In genomic region chr18:27355308-27355707, GRCh38 we compare ENCODE assay signal across 32 cellular contexts.
"Had no signal": no experiment of that assay in that cellular context is flagged by ENCODE, and none has a peak within 500 bp of the region (broad histone marks: within the 10 kb centered on the region; RNA-seq: fewer than 3 reads in every experiment).

No MANE protein-coding gene starts in this region.

- ATAC-seq: activated CD8-positive, alpha-beta T cell treated with anti-CD3 and anti-CD28 coated beads for 36 hours; activated naive CD8-positive, alpha-beta T cell treated with anti-CD3 and anti-CD28 coated beads, Interleukin-2, amount 50 U/mL, for 24 hours had no signal

- H3K9me3 Mint-ChIP-seq: brain had no signal

- H3K27me3 ChIP-seq: ascending aorta had no signal

- H3K4me3 ChIP-seq: ascending aorta had no signal

- H3K36me3 ChIP-seq: ascending aorta had no signal

- DNase-seq: activated B cell treated with CpG ODN at 0.5 μM for 24 hours; activated CD4-positive, alpha-beta memory T cell treated with anti-CD3 and anti-CD28 coated beads for 36 hours; activated CD4-positive, alpha-beta T cell treated with anti-CD3 and anti-CD28 coated beads for 4 hours; activated CD4-positive, alpha-beta T cell treated with anti-CD3 and anti-CD28 coated beads, Interleukin-2, amount 10 ng/mL, durations not matched to agents 24 days and 14 days; activated CD4-positive, alpha-beta T cell treated with anti-CD3 and anti-CD28 coated beads, Interleukin-2, amount 50 U/mL, for 1 hour; activated CD4-positive, alpha-beta T cell treated with anti-CD3 and anti-CD28 coated beads, Interleukin-2, amount 50 U/mL, for 4 hours; activated CD4-positive, CD25-positive, alpha-beta regulatory T cell treated with anti-CD3 and anti-CD28 coated beads, Interleukin-2, amount 50 U/mL, for 72 hours; activated CD8-positive, alpha-beta memory T cell treated with anti-CD3 and anti-CD28 coated beads, Interleukin-2, amount 50 U/mL, for 4 hours; activated CD8-positive, alpha-beta T cell treated with anti-CD3 and anti-CD28 coated beads for 36 hours; activated effector memory CD4-positive, alpha-beta T cell treated with Interleukin-2 at 50 U/mL for 16 hours; activated gamma-delta T cell; activated naive CD4-positive, alpha-beta T cell treated with anti-CD3 and anti-CD28 coated beads, Interleukin-2, amount 10 ng/mL, durations not matched to agents 7 days and 5 days; activated naive CD4-positive, alpha-beta T cell treated with Interleukin-2 at 50 U/mL for 16 hours; activated naive CD8-positive, alpha-beta T cell treated with anti-CD3 and anti-CD28 coated beads, Interleukin-2, amount 10 ng/mL, durations not matched to agents 7 days and 5 days; activated naive CD8-positive, alpha-beta T cell treated with anti-CD3 and anti-CD28 coated beads, Interleukin-2, amount 50 U/mL, for 24 hours; activated T-cell treated with anti-CD3 and anti-CD28 coated beads for 4 hours; activated T-cell treated with anti-CD3 and anti-CD28 coated beads, Interleukin-2, amount 50 U/mL, for 24 hours; activated T-cell treated with anti-CD3 and anti-CD28 coated beads, Interleukin-2, amount 50 U/mL, for 48 hours; amygdala; anterior cingulate cortex; central memory CD4-positive, alpha-beta T cell; T-helper 1 cell; T-helper 2 cell; T-helper 9 cell had no signal

- H3K27ac Mint-ChIP-seq: activated B cell treated with CpG ODN at 0.5 μM for 24 hours; activated CD4-positive, alpha-beta memory T cell treated with anti-CD3 and anti-CD28 coated beads for 36 hours; activated CD4-positive, alpha-beta T cell treated with anti-CD3 and anti-CD28 coated beads, Interleukin-2, amount 10 ng/mL, durations not matched to agents 24 days and 14 days; activated CD8-positive, alpha-beta T cell treated with anti-CD3 and anti-CD28 coated beads for 36 hours; activated naive CD4-positive, alpha-beta T cell treated with anti-CD3 and anti-CD28 coated beads, Interleukin-2, amount 10 ng/mL, durations not matched to agents 7 days and 5 days; activated naive CD4-positive, alpha-beta T cell treated with anti-CD3 and anti-CD28 coated beads, Interleukin-2, amount 50 U/mL, for 24 hours; activated naive CD8-positive, alpha-beta T cell; activated naive CD8-positive, alpha-beta T cell treated with anti-CD3 and anti-CD28 coated beads, Interleukin-2, amount 10 ng/mL, durations not matched to agents 7 days and 5 days; activated naive CD8-positive, alpha-beta T cell treated with anti-CD3 and anti-CD28 coated beads, Interleukin-2, amount 50 U/mL, for 24 hours; activated T-cell treated with anti-CD3 and anti-CD28 coated beads, Interleukin-2, amount 50 U/mL, for 24 hours; activated T-helper 2 cell treated with anti-CD3 and anti-CD28 coated beads, Interferon-gamma antibody, Interleukin-2, Interleukin-4, amounts not matched to agents 10 μg/mL and 5 μg/mL and 100 μg/mL, durations not matched to agents 14 hours and 24 hours and 36 hours; brain; T-helper 1 cell treated with Interleukin-12 subunit alpha and Interleukin-12 subunit beta and Interleukin-4 antibody, amounts not matched to agents 30 μg/mL and 1 μg/mL, for 36 hours; T-helper 2 cell treated with Interferon-gamma antibody and Interleukin-4, amounts not matched to agents 5 μg/mL and 100 μg/mL, for 36 hours had no signal

- H3K36me3 Mint-ChIP-seq: activated CD4-positive, alpha-beta memory T cell treated with anti-CD3 and anti-CD28 coated beads for 36 hours; activated naive CD4-positive, alpha-beta T cell treated with anti-CD3 and anti-CD28 coated beads, Interleukin-2, amount 10 ng/mL, durations not matched to agents 7 days and 5 days; activated naive CD4-positive, alpha-beta T cell treated with anti-CD3 and anti-CD28 coated beads, Interleukin-2, amount 50 U/mL, for 24 hours; activated naive CD8-positive, alpha-beta T cell; activated naive CD8-positive, alpha-beta T cell treated with anti-CD3 and anti-CD28 coated beads, Interleukin-2, amount 10 ng/mL, durations not matched to agents 7 days and 5 days; brain had no signal

- H3K9me3 ChIP-seq: ascending aorta had no signal

- H3K4me1 ChIP-seq: ascending aorta had no signal

- H3K27ac ChIP-seq: ascending aorta, VCaP had no signal

- H3K27me3 Mint-ChIP-seq: activated B cell treated with CpG ODN at 0.5 μM for 24 hours; activated CD4-positive, alpha-beta memory T cell treated with anti-CD3 and anti-CD28 coated beads for 36 hours; activated CD4-positive, alpha-beta T cell treated with anti-CD3 and anti-CD28 coated beads, Interleukin-2, amount 10 ng/mL, durations not matched to agents 24 days and 14 days; activated CD8-positive, alpha-beta T cell treated with anti-CD3 and anti-CD28 coated beads for 36 hours; activated naive CD4-positive, alpha-beta T cell treated with anti-CD3 and anti-CD28 coated beads, Interleukin-2, amount 10 ng/mL, durations not matched to agents 7 days and 5 days; activated naive CD4-positive, alpha-beta T cell treated with anti-CD3 and anti-CD28 coated beads, Interleukin-2, amount 50 U/mL, for 24 hours; activated naive CD8-positive, alpha-beta T cell; activated naive CD8-positive, alpha-beta T cell treated with anti-CD3 and anti-CD28 coated beads, Interleukin-2, amount 10 ng/mL, durations not matched to agents 7 days and 5 days; activated naive CD8-positive, alpha-beta T cell treated with anti-CD3 and anti-CD28 coated beads, Interleukin-2, amount 50 U/mL, for 24 hours; activated T-cell treated with anti-CD3 and anti-CD28 coated beads, Interleukin-2, amount 50 U/mL, for 24 hours had no signal

- H3K4me1 Mint-ChIP-seq: activated B cell treated with CpG ODN at 0.5 μM for 24 hours; activated CD4-positive, alpha-beta T cell treated with anti-CD3 and anti-CD28 coated beads, Interleukin-2, amount 10 ng/mL, durations not matched to agents 24 days and 14 days; activated naive CD4-positive, alpha-beta T cell treated with anti-CD3 and anti-CD28 coated beads, Interleukin-2, amount 10 ng/mL, durations not matched to agents 7 days and 5 days; activated naive CD4-positive, alpha-beta T cell treated with anti-CD3 and anti-CD28 coated beads, Interleukin-2, amount 50 U/mL, for 24 hours; activated naive CD8-positive, alpha-beta T cell treated with anti-CD3 and anti-CD28 coated beads, Interleukin-2, amount 10 ng/mL, durations not matched to agents 7 days and 5 days; activated naive CD8-positive, alpha-beta T cell treated with anti-CD3 and anti-CD28 coated beads, Interleukin-2, amount 50 U/mL, for 24 hours; brain had no signal

- H3K4me3 Mint-ChIP-seq: activated B cell treated with CpG ODN at 0.5 μM for 24 hours; activated CD4-positive, alpha-beta memory T cell treated with anti-CD3 and anti-CD28 coated beads for 36 hours; activated CD4-positive, alpha-beta T cell treated with anti-CD3 and anti-CD28 coated beads, Interleukin-2, amount 10 ng/mL, durations not matched to agents 24 days and 14 days; activated CD8-positive, alpha-beta T cell treated with anti-CD3 and anti-CD28 coated beads for 36 hours; activated naive CD4-positive, alpha-beta T cell treated with anti-CD3 and anti-CD28 coated beads, Interleukin-2, amount 10 ng/mL, durations not matched to agents 7 days and 5 days; activated naive CD4-positive, alpha-beta T cell treated with anti-CD3 and anti-CD28 coated beads, Interleukin-2, amount 50 U/mL, for 24 hours; activated naive CD8-positive, alpha-beta T cell; activated naive CD8-positive, alpha-beta T cell treated with anti-CD3 and anti-CD28 coated beads, Interleukin-2, amount 10 ng/mL, durations not matched to agents 7 days and 5 days; activated naive CD8-positive, alpha-beta T cell treated with anti-CD3 and anti-CD28 coated beads, Interleukin-2, amount 50 U/mL, for 24 hours; activated T-cell treated with anti-CD3 and anti-CD28 coated beads, Interleukin-2, amount 50 U/mL, for 24 hours; brain; T-helper 1 cell treated with Interleukin-12 subunit alpha and Interleukin-12 subunit beta and Interleukin-4 antibody, amounts not matched to agents 30 μg/mL and 1 μg/mL, for 36 hours; T-helper 2 cell treated with Interferon-gamma antibody and Interleukin-4, amounts not matched to agents 5 μg/mL and 100 μg/mL, for 36 hours had no signal
